8 cellular contexts compared by ENCODE assay signal in the genomic region with DNA sequence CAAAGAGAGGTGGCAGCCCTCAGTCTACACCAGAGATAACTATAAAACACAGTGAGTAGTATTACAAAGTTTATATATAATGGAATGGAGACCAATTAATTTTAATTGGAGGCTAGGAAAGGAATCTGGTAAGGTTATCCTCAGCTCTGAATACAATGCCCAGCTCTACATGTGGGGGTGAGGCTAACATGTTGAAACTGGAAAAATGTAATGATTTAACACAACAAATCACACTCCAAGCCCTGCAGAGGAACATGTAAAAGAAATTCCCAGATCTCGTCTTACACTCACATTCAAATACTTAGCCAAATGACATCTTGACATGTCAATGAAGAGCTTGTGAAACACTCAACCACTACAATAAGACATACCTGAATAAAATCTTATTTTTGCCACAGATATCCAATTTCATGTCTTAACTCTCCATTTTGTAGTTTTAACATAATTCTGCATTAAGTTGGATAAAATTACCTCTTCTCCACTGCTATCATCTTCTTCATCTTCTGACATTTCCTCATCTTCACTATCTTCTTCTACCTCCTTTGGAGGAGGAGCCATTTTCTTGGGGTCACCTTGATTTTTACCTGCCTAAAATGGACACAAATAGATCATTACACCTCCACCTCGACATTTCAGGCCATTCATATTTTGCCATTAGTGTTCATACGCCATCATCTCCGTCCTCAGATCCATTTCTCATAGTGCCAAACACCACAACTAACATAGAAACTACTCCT. TPM values are rescaled to one million over a fixed set of nuclear protein-coding genes. Genes with fewer than 3 reads are reported as not detected.
DNase-seq lines count a peak whose midpoint lies in the region; ATAC-seq and TF ChIP-seq lines count a peak whose summit lies in the region.

No MANE protein-coding gene starts in this region.

- H3K27ac ChIP-seq in SU-DHL-6 (ENCODE audit: low read depth, low read length) (peak overlapping the region; percentile 89), sigmoid colon (peak overlapping the region; percentile 94 to 99 (median 98))

- peak overlapping the region; percentile 71 for H3K4me2 ChIP-seq in SU-DHL-6 (ENCODE audit: low read depth, low read length, poor library complexity, severe bottlenecking)

- peaks cover 40% of the 10 kb centered on the region for H3K79me2 ChIP-seq in SU-DHL-6 (ENCODE audit: insufficient read depth, low read length)

- H2AFZ ChIP-seq in SU-DHL-6 (ENCODE audit: low read depth, low read length, severe bottlenecking), result no peak overlapping the region

- H3K4me3 ChIP-seq in GM12875 (ENCODE audit: low read depth, low read length), result peak overlapping the region; percentile 99
- H3K4me3 ChIP-seq in SU-DHL-6 (ENCODE audit: insufficient read depth, low read length, poor library complexity, severe bottlenecking), result peak overlapping the region; percentile 79
- H3K4me3 ChIP-seq in fibroblast of the aortic adventitia (ENCODE audit: low read depth, low read length), result peak overlapping the region; percentile 98
- peak overlapping the region; percentile 83 to 93 (median 90) for H3K4me3 ChIP-seq in sigmoid colon

- no peaks in the 10 kb centered on the region for H3K27me3 ChIP-seq in SU-DHL-6 (ENCODE audit: low read length)
- H3K27me3 ChIP-seq in sigmoid colon, result no peaks in the 10 kb centered on the region

- 3 to 9% methylated on average over 4 of the region's 4 CpGs for WGBS in sigmoid colon, 2 donors

- H3K36me3 ChIP-seq in SU-DHL-6 (ENCODE audit: low read length) (peaks cover 53% of the 10 kb centered on the region), sigmoid colon (peaks cover 42 to 52% (median 51%) of the 10 kb centered on the region in 4 donors)

- H3K4me1 ChIP-seq in sigmoid colon, result peaks cover 0 to 43% (median 31%) of the 10 kb centered on the region in 4 donors

- TF ChIP-seq CTCF in GM12875 (IDR thresholded peaks at IDR 0.05; ENCODE audit: borderline replicate concordance, insufficient read depth, low read depth, low read length) (no peak), SU-DHL-6 (IDR thresholded peaks at IDR 0.05; ENCODE audit: insufficient read depth, low read length, poor library complexity, severe bottlenecking) (no peak), fibroblast of the aortic adventitia (IDR thresholded peaks at IDR 0.05; ENCODE audit: insufficient read depth, low read length) (no peak), sigmoid colon (IDR thresholded peaks at IDR 0.05) (no peak)

- ATAC-seq in HG02840 (IDR thresholded peaks at IDR 0.05; ENCODE audit: low FRiP score, unreplicated experiment) (no peak), HG02759 (IDR thresholded peaks at IDR 0.05; ENCODE audit: unreplicated experiment) (no peak), GM21360 (IDR thresholded peaks at IDR 0.05; ENCODE audit: unreplicated experiment) (no peak)

- no peak for DNase-seq in fibroblast of the aortic adventitia (ENCODE audit: low read depth)
- no peak for DNase-seq in sigmoid colon
- no peak for DNase-seq in hypothalamus (lab: John Stamatoyannopoulos, UW)

- H3K9me3 ChIP-seq in SU-DHL-6 (ENCODE audit: insufficient read depth, low read length) (no peaks in the 10 kb centered on the region), sigmoid colon (no peaks in the 10 kb centered on the region)

- no peak for TF ChIP-seq EP300 in sigmoid colon (IDR thresholded peaks at IDR 0.05)

- H3K9me2 ChIP-seq in SU-DHL-6 (replicated peaks; ENCODE audit: insufficient read depth, low read length), result no peaks in the 10 kb centered on the region

- intact Hi-C loops in sigmoid colon (cut with DNase I), result loop anchor here (5.0 to 10.0 kb wide), 2 partner anchors 139 to 252 kb away; no protein-coding TSS in a partner anchor

- TF ChIP-seq POLR2A in sigmoid colon (IDR thresholded peaks at IDR 0.05), result no peak

- H4K20me1 ChIP-seq in SU-DHL-6 (ENCODE audit: low read depth, low read length), result peaks cover 48% of the 10 kb centered on the region

- peaks cover 62% of the 10 kb centered on the region for H3F3A ChIP-seq in SU-DHL-6 (ENCODE audit: insufficient read depth)

- H3K9ac ChIP-seq in SU-DHL-6 (ENCODE audit: low read length), result peak overlapping the region; percentile 98

RNA-seq across cellular contexts. Expression of a gene that starts 1.4 kb away (rescaled TPM):
- 167 and 437 TPM in 2 replicates for total RNA-seq in fibroblast of the aortic adventitia (ENCODE audit: low replicate concordance)
- total RNA-seq in sigmoid colon, result 100 to 1,000 TPM; 100 to 227 (median 126) TPM
- polyA plus RNA-seq in sigmoid colon, result 100 to 1,000 TPM in 2 of 3 donors, 10 to 100 TPM in 1; 82.1 to 273 (median 112) TPM
